Comparison of ENCODE assay signal across 21 cellular contexts in genomic region chr2:110637093-110637492, GRCh38.
"Had no signal": no experiment of that assay in that cellular context is flagged by ENCODE, and none has a peak within 500 bp of the region (broad histone marks: within the 10 kb centered on the region; RNA-seq: fewer than 3 reads in every experiment).

No MANE protein-coding gene starts in this region.

- H3K9ac ChIP-seq: SK-N-SH had no signal

- H3K4me1 Mint-ChIP-seq: T-cell had no signal

- H3K27ac ChIP-seq: RWPE1 had no signal

- ATAC-seq: Panc1, PC-3, T-cell had no signal

- H3K9me2 ChIP-seq: SK-N-SH had no signal

- H3K27me3 Mint-ChIP-seq: T-cell had no signal

- DNase-seq: KBM-7, MV-4-11, NCI-H1048, NCI-H1105, NCI-H1417 treated with DMSO at 0.1 percent for 48 hours, NCI-H146, NCI-H1694 treated with DMSO at 0.1 percent for 48 hours, NCI-H1930, NCI-H2081, NCI-H2107, NCI-H2227 treated with DMSO at 0.1 percent for 48 hours, NCI-H524 treated with DMSO at 0.1 percent for 48 hours, NCI-H69, NCI-H774, PC-3, SHP77, SK-N-SH, SW 1271, T-cell had no signal

- H3K27ac Mint-ChIP-seq: T-cell had no signal

- H3K9me3 ChIP-seq: SK-N-SH had no signal

- H3K4me2 ChIP-seq: SK-N-SH had no signal

- H3K4me3 Mint-ChIP-seq: T-cell had no signal

- H3K9me3 Mint-ChIP-seq: T-cell had no signal
